1 cellular context compared by ENCODE assay signal in genomic region chr1:116112388-116113140, GRCh38.
TF ChIP-seq lines count a peak whose summit lies in the region.

No MANE protein-coding gene starts in this region.

TF ChIP-seq in SK-N-SH, 30 proteins besides CTCF, POLR2A, EP300 and RAD21 (continued from another document):
- TF ChIP-seq USF2 (IDR thresholded peaks at IDR 0.05; ENCODE audit: borderline replicate concordance, low read depth, low read length) (no peak), ELF1 (IDR thresholded peaks at IDR 0.05) (no peak), IRF3 (IDR thresholded peaks at IDR 0.05; ENCODE audit: low read depth, low read length) (no peak), JUND (IDR thresholded peaks at IDR 0.05) (no peak), REST (IDR thresholded peaks at IDR 0.05; ENCODE audit: low read depth, low read length) (no peak), TCF12 (IDR thresholded peaks at IDR 0.05) (no peak), MXI1 (IDR thresholded peaks at IDR 0.05; ENCODE audit: low read depth, low read length) (no peak), RXRA (IDR thresholded peaks at IDR 0.05; ENCODE audit: borderline replicate concordance, low read depth) (no peak), ZBTB33 (IDR thresholded peaks at IDR 0.05; ENCODE audit: borderline replicate concordance, low read depth) (no peak), RFX5 (IDR thresholded peaks at IDR 0.05; ENCODE audit: low read length) (no peak), FOXM1 (IDR thresholded peaks at IDR 0.05; ENCODE audit: low read depth) (no peak), TAF1 (IDR thresholded peaks at IDR 0.05; ENCODE audit: borderline replicate concordance, low read depth, low read length) (no peak), POLR2AphosphoS5 (IDR thresholded peaks at IDR 0.05; ENCODE audit: low read depth, low read length) (no peak), GABPA (IDR thresholded peaks at IDR 0.05; ENCODE audit: low read depth) (no peak)
